Comparison of ENCODE assay signal across 13 cellular contexts in the genomic region with DNA sequence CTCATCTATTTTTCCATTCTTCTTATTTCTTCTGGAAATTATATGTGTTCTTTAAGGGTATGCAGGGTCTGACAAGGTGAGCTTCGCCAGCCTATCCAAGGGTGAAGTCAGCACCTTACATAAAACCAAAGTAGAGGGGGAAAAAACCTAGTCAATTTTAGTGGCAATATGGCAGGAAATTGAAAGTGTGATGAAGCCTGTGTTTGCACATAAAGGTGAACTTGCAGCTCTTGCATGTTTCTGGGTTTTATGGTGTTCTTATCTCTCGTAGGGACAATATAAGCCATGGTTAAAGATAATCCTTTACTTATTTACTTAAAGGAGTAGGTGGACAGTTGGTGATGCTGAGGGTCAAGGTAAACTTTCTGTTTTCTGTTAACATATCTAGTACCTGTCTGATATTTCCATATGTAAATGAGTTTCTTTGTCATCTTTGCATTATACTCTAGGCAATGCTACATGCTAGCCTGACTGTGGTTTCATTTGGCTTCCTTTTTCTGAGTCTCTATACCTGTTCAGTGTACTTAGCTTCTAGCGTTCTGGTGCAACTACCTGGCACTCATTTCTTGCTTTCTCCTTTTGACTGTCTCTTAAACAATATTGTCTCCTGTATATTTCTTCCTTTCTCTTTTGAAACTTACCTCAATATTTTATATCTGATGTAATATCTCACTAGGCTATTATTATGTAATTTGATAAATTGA. TPM values are rescaled to one million over a fixed set of nuclear protein-coding genes. Genes with fewer than 3 reads are reported as not detected.
DNase-seq lines count a peak whose midpoint lies in the region; ATAC-seq and TF ChIP-seq lines count a peak whose summit lies in the region.
"Had no signal": no experiment of that assay in that cellular context is flagged by ENCODE, and none has a peak within 500 bp of the region (broad histone marks: within the 10 kb centered on the region; RNA-seq: fewer than 3 reads in every experiment).

No MANE protein-coding gene starts in this region.

- H3K27ac Mint-ChIP-seq in activated CD8-positive, alpha-beta memory T cell treated with anti-CD3 and anti-CD28 coated beads, Interleukin-2, amount 10 ng/mL, durations not matched to agents 7 days and 5 days = peak overlapping the region; percentile 73
- H3K27ac Mint-ChIP-seq in IgD-negative memory B cell (peak overlapping the region in 2 of 3 donors; percentile 6 to 69), natural killer cell (peak overlapping the region; percentile 19 to 43)

- peaks cover 29% of the 10 kb centered on the region for H3K36me3 Mint-ChIP-seq in activated CD8-positive, alpha-beta memory T cell treated with anti-CD3 and anti-CD28 coated beads, Interleukin-2, amount 10 ng/mL, durations not matched to agents 7 days and 5 days
- H3K36me3 Mint-ChIP-seq in IgD-negative memory B cell (peaks cover 18% of the 10 kb centered on the region), natural killer cell (peaks cover 11% of the 10 kb centered on the region)

- H4K8ac ChIP-seq in trophoblast cell (ENCODE audit: low read depth, low read length) = no peak overlapping the region

- no peak overlapping the region for H3K27ac ChIP-seq in trophoblast cell (ENCODE audit: low read depth, low read length)
- H3K27ac ChIP-seq: epithelial cell of prostate, GM23248 had no signal

- H2BK120ac ChIP-seq in trophoblast cell (ENCODE audit: insufficient read depth, low read length, poor library complexity) = no peak overlapping the region

- H4K91ac ChIP-seq in trophoblast cell (ENCODE audit: low read depth, low read length) = no peak overlapping the region

- no peak overlapping the region for H3K14ac ChIP-seq in trophoblast cell (ENCODE audit: low read length)

- no peaks in the 10 kb centered on the region for H3K27me3 ChIP-seq in trophoblast cell (ENCODE audit: insufficient read depth, low read length)

- H3K4me1 ChIP-seq in trophoblast cell (ENCODE audit: control insufficient read depth in 1 of 2, insufficient read depth in 2 of 2, low read length in 2 of 2) = no peaks in the 10 kb centered on the region

- no CpG with 5 or more reads among the region's 3 CpGs for WGBS in trophoblast cell (ENCODE audit: extremely low coverage, insufficient coverage, insufficient read length)

- H3K4me2 ChIP-seq in trophoblast cell (ENCODE audit: low read length) = no peak overlapping the region

- H3K18ac ChIP-seq in trophoblast cell (ENCODE audit: low read length) = no peak overlapping the region

- no peak overlapping the region for H2AFZ ChIP-seq in trophoblast cell (ENCODE audit: insufficient read depth, low read length, poor library complexity)
- H2AFZ ChIP-seq: GM23248 had no signal

- no peak overlapping the region for H3K23ac ChIP-seq in trophoblast cell (ENCODE audit: low read length)

- H3K9ac ChIP-seq in trophoblast cell (ENCODE audit: low read length) = no peak overlapping the region
- H3K9ac ChIP-seq: GM23248 had no signal

- H3K4me3 ChIP-seq in trophoblast cell (ENCODE audit: low read depth, low read length) = no peak overlapping the region
- H3K4me3 ChIP-seq: GM23248 had no signal

- intact Hi-C loops in natural killer cell (cut with micrococcal nuclease) = loop anchor here (2.0 kb wide), 1 partner anchor 32 kb away; a partner anchor contains a TSS

- H3K9me3 Mint-ChIP-seq in activated CD8-positive, alpha-beta memory T cell treated with anti-CD3 and anti-CD28 coated beads, Interleukin-2, amount 10 ng/mL, durations not matched to agents 7 days and 5 days (ENCODE audit: low read depth) = peaks cover 9% of the 10 kb centered on the region
- H3K9me3 Mint-ChIP-seq in IgD-negative memory B cell (peaks cover 4 to 15% (median 8%) of the 10 kb centered on the region in 3 donors), natural killer cell (no peaks in the 10 kb centered on the region)

- no peak overlapping the region for H2BK5ac ChIP-seq in trophoblast cell (ENCODE audit: low read depth, low read length, poor library complexity)

- CTCF ChIA-PET in activated CD8-positive, alpha-beta memory T cell treated with anti-CD3 and anti-CD28 coated beads, Interleukin-2, amount 10 ng/mL, durations not matched to agents 7 days and 5 days (lab: Charles Lee) = interaction anchor here (1.4 kb wide), 1 partner anchor 32 kb away, joined by 3 read pairs; a partner anchor contains a TSS

- H3K79me2 ChIP-seq in trophoblast cell (ENCODE audit: control insufficient read depth, insufficient read depth, low read length, poor library complexity) = no peaks in the 10 kb centered on the region

- H2BK12ac ChIP-seq in trophoblast cell (ENCODE audit: low read length) = no peak overlapping the region

- H3K9me3 ChIP-seq in trophoblast cell (ENCODE audit: insufficient read depth, low read depth, low read length) = no peaks in the 10 kb centered on the region

- no peak overlapping the region for H4K12ac ChIP-seq in trophoblast cell (ENCODE audit: low read depth, low read length)

- no peaks in the 10 kb centered on the region for H3K79me1 ChIP-seq in trophoblast cell (ENCODE audit: low read length)

- peak overlapping the region; percentile 30 for H3K4me3 Mint-ChIP-seq in activated CD8-positive, alpha-beta memory T cell treated with anti-CD3 and anti-CD28 coated beads, Interleukin-2, amount 10 ng/mL, durations not matched to agents 7 days and 5 days
- H3K4me3 Mint-ChIP-seq in IgD-negative memory B cell (peak overlapping the region in 3 of 4 donors; percentile 21 to 85 (median 71)), natural killer cell (peak overlapping the region; percentile 68)

- no peak overlapping the region for H3K4ac ChIP-seq in trophoblast cell (ENCODE audit: low read depth, low read length)

- ATAC-seq in activated CD8-positive, alpha-beta memory T cell treated with anti-CD3 and anti-CD28 coated beads, Interleukin-2, amount 10 ng/mL, durations not matched to agents 7 days and 5 days = peak; percentile 86
- peak; percentile 95 for ATAC-seq in HG02642 (IDR thresholded peaks at IDR 0.05; ENCODE audit: poor library complexity, unreplicated experiment)
- ATAC-seq in natural killer cell = peak in 2 of 3 donors; percentile 34 to 54

- no peak for TF ChIP-seq CTCF in natural killer cell (IDR thresholded peaks at IDR 0.05)

- DNase-seq in activated CD8-positive, alpha-beta memory T cell treated with anti-CD3 and anti-CD28 coated beads, Interleukin-2, amount 10 ng/mL, durations not matched to agents 7 days and 5 days = peak; percentile 41
- DNase-seq in activated CD8-positive, alpha-beta memory T cell treated with anti-CD3 and anti-CD28 coated beads, Interleukin-2, amount 50 U/mL, for 48 hours = no peak
- DNase-seq in natural killer cell (no peak), cerebellar nuclear complex (lab: John Stamatoyannopoulos, UW) (no peak), trophoblast cell (no peak), DMS79 (lab: John Stamatoyannopoulos, UW) (no peak)
- DNase-seq: activated CD4-positive, alpha-beta T cell treated with anti-CD3 and anti-CD28 coated beads for 48 hours; GM23248; midbrain; NCI-H69 had no signal

- H3K36me3 ChIP-seq in trophoblast cell (ENCODE audit: control insufficient read depth in 1 of 2, insufficient read depth in 2 of 2, low read length in 2 of 2) = no peaks in the 10 kb centered on the region

- H2AK5ac ChIP-seq in trophoblast cell (ENCODE audit: low read length) = no peak overlapping the region

- peaks cover 42% of the 10 kb centered on the region for H3K4me1 Mint-ChIP-seq in activated CD8-positive, alpha-beta memory T cell treated with anti-CD3 and anti-CD28 coated beads, Interleukin-2, amount 10 ng/mL, durations not matched to agents 7 days and 5 days
- H3K4me1 Mint-ChIP-seq in IgD-negative memory B cell = peaks cover 39 to 54% (median 42%) of the 10 kb centered on the region in 3 donors
- H3K4me1 Mint-ChIP-seq in natural killer cell = peaks cover 38 to 59% of the 10 kb centered on the region in 2 donors

- peaks cover 6% of the 10 kb centered on the region for H3K27me3 Mint-ChIP-seq in activated CD8-positive, alpha-beta memory T cell treated with anti-CD3 and anti-CD28 coated beads, Interleukin-2, amount 10 ng/mL, durations not matched to agents 7 days and 5 days
- H3K27me3 Mint-ChIP-seq in IgD-negative memory B cell (no peaks in the 10 kb centered on the region), natural killer cell (ENCODE audit: low read depth in 2 of 2) (no peaks in the 10 kb centered on the region)

RNA-seq across cellular contexts. Expression of a gene that starts 32.9 kb away (rescaled TPM):
- total RNA-seq in activated CD8-positive, alpha-beta memory T cell treated with anti-CD3 and anti-CD28 coated beads, Interleukin-2, amount 10 ng/mL, durations not matched to agents 7 days and 5 days = 10 to 100 TPM; 18.3 to 22.9 TPM
- polyA plus RNA-seq in IgD-negative memory B cell = 67.5 TPM
- total RNA-seq in natural killer cell = 10 to 100 TPM; 48.8 to 65.8 (median 60.2) TPM
- 12.0 and 13.8 TPM in 2 replicates for polyA plus RNA-seq in trophoblast cell (2013)

Comparison
In these comparisons a context has a peak if more than half of its experiments do, and no peak if none do; other contexts are left out.
1. ATAC-seq: peak in every context shown above with its lines; median percentile 95 in HG02642; 86 in activated CD8-positive, alpha-beta memory T cell treated with anti-CD3 and anti-CD28 coated beads, Interleukin-2, amount 10 ng/mL, durations not matched to agents 7 days and 5 days; 44 in natural killer cell.